20 cellular contexts compared by ENCODE assay signal in genomic region chr13:113537205-113537604, GRCh38. TPM values are rescaled to one million over a fixed set of nuclear protein-coding genes. Genes with fewer than 3 reads are reported as not detected.
DNase-seq lines count a peak whose midpoint lies in the region; ATAC-seq and TF ChIP-seq lines count a peak whose summit lies in the region.
"Had no signal": no experiment of that assay in that cellular context is flagged by ENCODE, and none has a peak within 500 bp of the region (broad histone marks: within the 10 kb centered on the region; RNA-seq: fewer than 3 reads in every experiment).

No MANE protein-coding gene starts in this region.

- no peak for TF ChIP-seq POLR2A in testis (IDR thresholded peaks at IDR 0.05)

- H3K4me3 ChIP-seq in H7 (ENCODE audit: insufficient read depth, low read depth, low read length) = no peak overlapping the region
- no peak overlapping the region for H3K4me3 ChIP-seq in osteoblast (ENCODE audit: insufficient read depth, low read length)
- no peak overlapping the region for H3K4me3 ChIP-seq in testis
- H3K4me3 ChIP-seq: A549, GM12878, GM23248 had no signal

- CTCF ChIA-PET in activated CD4-positive, alpha-beta memory T cell treated with anti-CD3 and anti-CD28 coated beads, Interleukin-2, amount 10 ng/mL, durations not matched to agents 7 days and 5 days (lab: Charles Lee) = no interaction called here

- H3K36me3 ChIP-seq in H7 (replicated peaks; ENCODE audit: control insufficient read depth, insufficient read depth, low read length) (peaks cover 1% of the 10 kb centered on the region), osteoblast (ENCODE audit: insufficient read depth, low read length) (peaks cover 52% of the 10 kb centered on the region), testis (ENCODE audit: low read depth, missing control alignments) (no peaks in the 10 kb centered on the region)

- no peaks in the 10 kb centered on the region for H3K27me3 Mint-ChIP-seq in activated CD4-positive, alpha-beta memory T cell treated with anti-CD3 and anti-CD28 coated beads, Interleukin-2, amount 10 ng/mL, durations not matched to agents 7 days and 5 days
- H3K27me3 Mint-ChIP-seq: IgD-negative memory B cell had no signal

- H3K79me2 ChIP-seq in osteoblast (ENCODE audit: insufficient read depth, low read length) = peaks cover 35% of the 10 kb centered on the region

- no peak for ATAC-seq in stimulated activated effector memory CD8-positive, alpha-beta T cell treated with anti-CD3 and anti-CD28 coated beads, Interleukin-12 subunit alpha, Interleukin-12 subunit beta, amount 100 ng/mL, for 72 hours
- ATAC-seq in GM18909 (IDR thresholded peaks at IDR 0.05; ENCODE audit: poor library complexity, unreplicated experiment) = no peak
- ATAC-seq: A549; CD8-positive, alpha-beta T cell; GM12878; HCT116; Panc1 had no signal

- peak; percentile 43 for DNase-seq in H7
- DNase-seq in islet precursor cell = peak; percentile 35
- DNase-seq in osteoblast (ENCODE audit: insufficient read length, low spot score, missing footprints) = peak; percentile 58
- DNase-seq in testis = peak; percentile 5
- no peak for DNase-seq in activated CD4-positive, alpha-beta memory T cell treated with anti-CD3 and anti-CD28 coated beads, Interleukin-2, amount 10 ng/mL, durations not matched to agents 7 days and 5 days
- DNase-seq in stimulated activated effector memory CD8-positive, alpha-beta T cell treated with anti-CD3 and anti-CD28 coated beads, Interleukin-12 subunit alpha, Interleukin-12 subunit beta, amount 100 ng/mL, for 72 hours (ENCODE audit: low spot score in 2 of 2) = no peak
- DNase-seq: CD8-positive, alpha-beta T cell; DND-41; GM23248; NCI-H1694; NCI-H2081 treated with DMSO at 0.1 percent for 48 hours; NCI-H2171 treated with DMSO at 0.1 percent for 48 hours; NCI-H524 treated with DMSO at 0.1 percent for 48 hours; NCI-H82 had no signal

- H4K20me1 ChIP-seq in osteoblast (ENCODE audit: insufficient read depth, low read length) = peaks cover under 1% of the 10 kb centered on the region

- H3K4me1 Mint-ChIP-seq in activated CD4-positive, alpha-beta memory T cell treated with anti-CD3 and anti-CD28 coated beads, Interleukin-2, amount 10 ng/mL, durations not matched to agents 7 days and 5 days = no peaks in the 10 kb centered on the region
- H3K4me1 Mint-ChIP-seq in stimulated activated effector memory CD8-positive, alpha-beta T cell treated with anti-CD3 and anti-CD28 coated beads, Interleukin-12 subunit alpha, Interleukin-12 subunit beta, amount 100 ng/mL, for 72 hours = no peaks in the 10 kb centered on the region

- 92 to 93% methylated on average over 19 of the region's 19 CpGs for WGBS in testis, 2 donors

- H3K9me3 Mint-ChIP-seq in activated CD4-positive, alpha-beta memory T cell treated with anti-CD3 and anti-CD28 coated beads, Interleukin-2, amount 10 ng/mL, durations not matched to agents 7 days and 5 days = peaks cover 6% of the 10 kb centered on the region
- H3K9me3 Mint-ChIP-seq in stimulated activated effector memory CD8-positive, alpha-beta T cell treated with anti-CD3 and anti-CD28 coated beads, Interleukin-12 subunit alpha, Interleukin-12 subunit beta, amount 100 ng/mL, for 72 hours = no peaks in the 10 kb centered on the region

- no peak overlapping the region for H3K4me3 Mint-ChIP-seq in activated CD4-positive, alpha-beta memory T cell treated with anti-CD3 and anti-CD28 coated beads, Interleukin-2, amount 10 ng/mL, durations not matched to agents 7 days and 5 days
- no peak overlapping the region for H3K4me3 Mint-ChIP-seq in stimulated activated effector memory CD8-positive, alpha-beta T cell treated with anti-CD3 and anti-CD28 coated beads, Interleukin-12 subunit alpha, Interleukin-12 subunit beta, amount 100 ng/mL, for 72 hours
- H3K4me3 Mint-ChIP-seq: CD8-positive, alpha-beta T cell; IgD-negative memory B cell had no signal

- TF ChIP-seq CTCF in osteoblast (IDR thresholded peaks at IDR 0.05; ENCODE audit: extremely low read depth, low read depth, low read length) = no peak
- no peak for TF ChIP-seq CTCF in testis (IDR thresholded peaks at IDR 0.05)

- H2AFZ ChIP-seq in osteoblast (ENCODE audit: low read length) = no peak overlapping the region
- H2AFZ ChIP-seq: GM23248 had no signal

- POLR2A ChIA-PET in activated CD4-positive, alpha-beta memory T cell treated with anti-CD3 and anti-CD28 coated beads, Interleukin-2, amount 10 ng/mL, durations not matched to agents 7 days and 5 days (lab: Charles Lee) = no interaction called here

- no peak overlapping the region for H3K27ac ChIP-seq in osteoblast (ENCODE audit: low read depth, low read length)
- no peak overlapping the region for H3K27ac ChIP-seq in testis
- H3K27ac ChIP-seq: A549, GM23248 had no signal

- H3K27ac Mint-ChIP-seq in activated CD4-positive, alpha-beta memory T cell treated with anti-CD3 and anti-CD28 coated beads, Interleukin-2, amount 10 ng/mL, durations not matched to agents 7 days and 5 days = no peak overlapping the region
- H3K27ac Mint-ChIP-seq in stimulated activated effector memory CD8-positive, alpha-beta T cell treated with anti-CD3 and anti-CD28 coated beads, Interleukin-12 subunit alpha, Interleukin-12 subunit beta, amount 100 ng/mL, for 72 hours = no peak overlapping the region
- H3K27ac Mint-ChIP-seq: CD8-positive, alpha-beta T cell had no signal

- H3K4me1 ChIP-seq in osteoblast (ENCODE audit: insufficient read depth, low read length) (no peaks in the 10 kb centered on the region), testis (peaks cover 14% of the 10 kb centered on the region)
- H3K4me1 ChIP-seq: A549 had no signal

- intact Hi-C loops in testis (cut with DNase I; ENCODE audit: low total_unique reads) = no loop called here

- H3K27me3 ChIP-seq in H7 (ENCODE audit: control insufficient read depth, insufficient read depth, low read length) (no peaks in the 10 kb centered on the region), osteoblast (ENCODE audit: insufficient read depth, low read length) (no peaks in the 10 kb centered on the region), testis (no peaks in the 10 kb centered on the region)

- no peak overlapping the region for H3K4me2 ChIP-seq in osteoblast (ENCODE audit: insufficient read depth, low read length)
- H3K4me2 ChIP-seq: A549 had no signal

- peaks cover 21% of the 10 kb centered on the region for H3K36me3 Mint-ChIP-seq in activated CD4-positive, alpha-beta memory T cell treated with anti-CD3 and anti-CD28 coated beads, Interleukin-2, amount 10 ng/mL, durations not matched to agents 7 days and 5 days (ENCODE audit: low read depth)
- peaks cover 7% of the 10 kb centered on the region for H3K36me3 Mint-ChIP-seq in stimulated activated effector memory CD8-positive, alpha-beta T cell treated with anti-CD3 and anti-CD28 coated beads, Interleukin-12 subunit alpha, Interleukin-12 subunit beta, amount 100 ng/mL, for 72 hours

- H3K9me3 ChIP-seq in osteoblast (ENCODE audit: low read depth, low read length) (no peaks in the 10 kb centered on the region), testis (no peaks in the 10 kb centered on the region)
- H3K9me3 ChIP-seq: A549 had no signal

RNA-seq across cellular contexts. Expression of gene DCUN1D2, which starts 46.7 kb away (rescaled TPM):
- 11.9 and 15.5 TPM in 2 replicates for total RNA-seq in H7 (2014; rRNA removed; shearing (Covaris generic))
- 12.1 and 14.8 TPM in 2 replicates for total RNA-seq in osteoblast
- 10 to 100 TPM; 65.9 to 78.5 TPM for total RNA-seq in testis
- polyA plus RNA-seq in testis (ENCODE audit: insufficient read depth, low read depth, low replicate concordance) = 16.3 TPM
- 10 to 100 TPM; 17.0 to 17.7 TPM for total RNA-seq in activated CD4-positive, alpha-beta memory T cell treated with anti-CD3 and anti-CD28 coated beads, Interleukin-2, amount 10 ng/mL, durations not matched to agents 7 days and 5 days

RNA-seq across cellular contexts. Expression of gene TFDP1, which starts 47.3 kb away (rescaled TPM):
- total RNA-seq in H7 (2014; rRNA removed; shearing (Covaris generic)) = 62.2 and 78.2 TPM in 2 replicates
- total RNA-seq in osteoblast (48.6 and 56.8 TPM in 2 replicates), testis (10 to 100 TPM; 72.4 to 73.1 TPM)
- polyA plus RNA-seq in testis (ENCODE audit: insufficient read depth, low read depth, low replicate concordance) = 135 TPM
- total RNA-seq in activated CD4-positive, alpha-beta memory T cell treated with anti-CD3 and anti-CD28 coated beads, Interleukin-2, amount 10 ng/mL, durations not matched to agents 7 days and 5 days = 100 to 1,000 TPM; 128 to 130 TPM

Comparison
In these comparisons a context has a peak if more than half of its experiments do, and no peak if none do; other contexts are left out.
1. DNase-seq: peak in H7 (single experiment), islet precursor cell (single experiment), osteoblast (single experiment) and testis (single experiment); none in activated CD4-positive, alpha-beta memory T cell treated with anti-CD3 and anti-CD28 coated beads, Interleukin-2, amount 10 ng/mL, durations not matched to agents 7 days and 5 days (single experiment) and stimulated activated effector memory CD8-positive, alpha-beta T cell treated with anti-CD3 and anti-CD28 coated beads, Interleukin-12 subunit alpha, Interleukin-12 subunit beta, amount 100 ng/mL, for 72 hours (0 of 2).